In the genomic region with DNA sequence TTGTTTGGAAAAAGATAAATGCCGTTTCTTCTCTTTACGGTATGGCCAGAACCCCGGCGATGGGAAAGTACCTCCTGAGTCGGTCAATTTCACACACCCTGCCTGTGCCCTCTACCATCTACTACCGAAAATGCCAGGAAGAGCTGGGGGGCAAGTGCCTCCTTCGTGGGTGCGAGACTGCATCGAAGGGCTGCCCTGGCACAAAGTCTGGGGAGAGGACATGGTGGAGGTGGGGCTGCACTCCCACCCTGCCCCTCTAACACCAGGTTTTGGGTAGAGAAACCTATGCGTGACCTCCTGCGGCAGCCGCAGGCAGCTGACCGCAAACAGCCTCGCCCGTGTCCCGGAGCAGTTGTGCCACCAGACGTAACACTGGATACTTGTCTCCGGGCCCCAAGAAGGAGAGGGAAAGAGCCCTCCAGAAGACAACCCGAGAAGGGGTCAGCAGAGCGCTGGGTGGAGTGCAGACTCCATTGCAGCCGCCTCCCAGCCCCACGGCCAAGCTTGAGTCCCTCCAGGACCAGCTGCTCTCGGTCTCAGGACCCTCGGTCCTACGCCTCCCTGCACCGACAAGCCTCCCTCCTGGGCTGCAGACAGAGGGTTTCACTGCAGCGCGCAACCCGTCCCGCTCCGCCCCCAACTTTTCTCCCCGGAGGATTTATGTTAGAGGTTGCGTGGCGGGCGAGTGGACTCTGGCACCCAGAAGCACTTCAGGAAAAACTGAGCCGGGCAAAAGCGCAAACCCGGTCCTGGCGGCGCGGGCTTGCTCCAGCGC, we compare ENCODE assay signal across 10 cellular contexts. TPM values are rescaled to one million over a fixed set of nuclear protein-coding genes. Genes with fewer than 3 reads are reported as not detected.
DNase-seq lines count a peak whose midpoint lies in the region; ATAC-seq and TF ChIP-seq lines count a peak whose summit lies in the region.
"Had no signal": no experiment of that assay in that cellular context is flagged by ENCODE, and none has a peak within 500 bp of the region (broad histone marks: within the 10 kb centered on the region; RNA-seq: fewer than 3 reads in every experiment).

No MANE protein-coding gene starts in this region.

- peak overlapping the region; percentile 37 for H3K4me3 Mint-ChIP-seq in activated naive CD4-positive, alpha-beta T cell treated with anti-CD3 and anti-CD28 coated beads, Interleukin-2, amount 10 ng/mL, durations not matched to agents 7 days and 5 days
- H3K4me3 Mint-ChIP-seq in mesothelial cell of epicardium = peak overlapping the region; percentile 91

- peaks cover 2% of the 10 kb centered on the region for H3K36me3 Mint-ChIP-seq in activated naive CD4-positive, alpha-beta T cell treated with anti-CD3 and anti-CD28 coated beads, Interleukin-2, amount 10 ng/mL, durations not matched to agents 7 days and 5 days
- no peaks in the 10 kb centered on the region for H3K36me3 Mint-ChIP-seq in mesothelial cell of epicardium

- 18% methylated on average over 42 of the region's 42 CpGs for WGBS in urinary bladder

- H3K9me3 Mint-ChIP-seq in activated naive CD4-positive, alpha-beta T cell treated with anti-CD3 and anti-CD28 coated beads, Interleukin-2, amount 10 ng/mL, durations not matched to agents 7 days and 5 days = no peaks in the 10 kb centered on the region
- H3K9me3 Mint-ChIP-seq in mesothelial cell of epicardium = no peaks in the 10 kb centered on the region

- no peaks in the 10 kb centered on the region for H3K36me3 ChIP-seq in urinary bladder (ENCODE audit: insufficient read depth)

- TF ChIP-seq CTCF in mesothelial cell of epicardium (IDR thresholded peaks at IDR 0.05; ENCODE audit: unreplicated experiment) = no peak

- peaks cover 93% of the 10 kb centered on the region for H3K27me3 Mint-ChIP-seq in activated naive CD4-positive, alpha-beta T cell treated with anti-CD3 and anti-CD28 coated beads, Interleukin-2, amount 10 ng/mL, durations not matched to agents 7 days and 5 days
- H3K27me3 Mint-ChIP-seq in mesothelial cell of epicardium (ENCODE audit: low read depth) = peaks cover 83% of the 10 kb centered on the region

- CTCF ChIA-PET in activated naive CD4-positive, alpha-beta T cell treated with anti-CD3 and anti-CD28 coated beads, Interleukin-2, amount 10 ng/mL, durations not matched to agents 7 days and 5 days (lab: Charles Lee) = no interaction called here

- ATAC-seq in GM19395 (IDR thresholded peaks at IDR 0.05; ENCODE audit: unreplicated experiment) (no peak), GM21576 (IDR thresholded peaks at IDR 0.05; ENCODE audit: unreplicated experiment) (no peak)

- no peak overlapping the region for H3K27ac ChIP-seq in urinary bladder (ENCODE audit: low read depth)
- H3K27ac ChIP-seq: body of pancreas had no signal

- no peak for DNase-seq in activated naive CD4-positive, alpha-beta T cell treated with anti-CD3 and anti-CD28 coated beads, Interleukin-2, amount 10 ng/mL, durations not matched to agents 7 days and 5 days
- DNase-seq in activated naive CD4-positive, alpha-beta T cell treated with Interleukin-2 at 50 U/mL for 16 hours = no peak
- DNase-seq in dedifferentiated amniotic fluid mesenchymal stem cell (ENCODE audit: extremely low spot score) (peak; percentile 20), mesothelial cell of epicardium (ENCODE audit: low spot score in 2 of 2, unreplicated experiment in 2 of 2) (peak in 1 of 2 experiments; percentile 63), NCI-H146 (lab: John Stamatoyannopoulos, UW) (no peak)
- DNase-seq: DND-41 had no signal

- H3K4me1 Mint-ChIP-seq in activated naive CD4-positive, alpha-beta T cell treated with anti-CD3 and anti-CD28 coated beads, Interleukin-2, amount 10 ng/mL, durations not matched to agents 7 days and 5 days = peaks cover 16% of the 10 kb centered on the region
- peaks cover 48% of the 10 kb centered on the region for H3K4me1 Mint-ChIP-seq in mesothelial cell of epicardium

- H3K4me1 ChIP-seq in urinary bladder (ENCODE audit: insufficient read depth) = no peaks in the 10 kb centered on the region

- H3K4me3 ChIP-seq in urinary bladder (ENCODE audit: low read depth, low read length) = peak overlapping the region; percentile 27

- peak overlapping the region; percentile 63 for H3K27ac Mint-ChIP-seq in activated naive CD4-positive, alpha-beta T cell treated with anti-CD3 and anti-CD28 coated beads, Interleukin-2, amount 10 ng/mL, durations not matched to agents 7 days and 5 days
- H3K27ac Mint-ChIP-seq in mesothelial cell of epicardium = peak overlapping the region; percentile 83

RNA-seq across cellular contexts. Expression of a gene that starts 0.8 kb away (rescaled TPM):
- 8.5 to 11.8 TPM (median 8.9 TPM) in 3 replicates for total RNA-seq in mesothelial cell of epicardium
- 25.4 TPM for total RNA-seq in urinary bladder
- 19.3 TPM for polyA plus RNA-seq in urinary bladder

RNA-seq across cellular contexts. Expression of a gene that starts 51.7 kb away (rescaled TPM):
- total RNA-seq in mesothelial cell of epicardium (44.8 to 50.0 TPM (median 44.9 TPM) in 3 replicates), urinary bladder (94.0 TPM)
- 92.3 TPM for polyA plus RNA-seq in urinary bladder
